9 cellular contexts compared by ENCODE assay signal in the genomic region with DNA sequence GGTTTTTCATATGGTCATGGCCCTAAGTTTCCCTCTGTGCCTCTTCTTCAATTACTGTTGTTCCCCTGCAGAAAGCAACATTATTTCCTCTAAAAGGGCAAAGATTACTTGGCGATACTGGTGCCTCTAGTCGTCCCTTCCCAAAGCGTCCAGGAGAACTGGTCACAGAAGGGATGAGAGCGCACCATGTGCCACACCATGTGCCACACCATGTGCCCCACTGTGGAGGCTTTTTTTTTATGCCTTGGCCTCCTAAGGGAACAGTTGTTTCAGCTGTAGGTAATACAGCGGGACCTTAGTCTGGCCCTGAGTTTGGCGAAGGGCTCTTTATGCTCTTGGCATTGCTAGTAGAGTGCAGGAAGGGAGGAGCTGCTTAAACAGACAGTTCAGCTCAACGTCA. TPM values are rescaled to one million over a fixed set of nuclear protein-coding genes. Genes with fewer than 3 reads are reported as not detected.
"Had no signal": no experiment of that assay in that cellular context is flagged by ENCODE, and none has a peak within 500 bp of the region (broad histone marks: within the 10 kb centered on the region; RNA-seq: fewer than 3 reads in every experiment).

No MANE protein-coding gene starts in this region.

- FAIRE-seq: HTR-8/SVneo, K562 had no signal

- H3K4me3 Mint-ChIP-seq: IgD-negative memory B cell had no signal

- DNase-seq: IMR-90, KBM-7, KG1 had no signal

- H3K9me3 Mint-ChIP-seq: IgD-negative memory B cell had no signal

- H3K27ac ChIP-seq: HL-60 had no signal

- ATAC-seq: K562 had no signal

- H3K27ac Mint-ChIP-seq: IgD-negative memory B cell had no signal

- H3K4me3 ChIP-seq: K562 had no signal

- H3K4me1 Mint-ChIP-seq: IgD-negative memory B cell had no signal

- H3K36me3 Mint-ChIP-seq: IgD-negative memory B cell had no signal

RNA-seq across cellular contexts. Expression of gene FGG, which starts 11.5 kb away (rescaled TPM):
- total RNA-seq: HT-29, IMR-90 had no signal
- polyA plus RNA-seq: IgD-negative memory B cell, IMR-90 had no signal

RNA-seq across cellular contexts. Expression of gene FGA, which starts 33.5 kb away (rescaled TPM):
- total RNA-seq: HT-29, HT1080, IMR-90 had no signal
- polyA plus RNA-seq: IgD-negative memory B cell, IMR-90 had no signal
